Comparison of ENCODE assay signal across 16 cellular contexts in the genomic region with DNA sequence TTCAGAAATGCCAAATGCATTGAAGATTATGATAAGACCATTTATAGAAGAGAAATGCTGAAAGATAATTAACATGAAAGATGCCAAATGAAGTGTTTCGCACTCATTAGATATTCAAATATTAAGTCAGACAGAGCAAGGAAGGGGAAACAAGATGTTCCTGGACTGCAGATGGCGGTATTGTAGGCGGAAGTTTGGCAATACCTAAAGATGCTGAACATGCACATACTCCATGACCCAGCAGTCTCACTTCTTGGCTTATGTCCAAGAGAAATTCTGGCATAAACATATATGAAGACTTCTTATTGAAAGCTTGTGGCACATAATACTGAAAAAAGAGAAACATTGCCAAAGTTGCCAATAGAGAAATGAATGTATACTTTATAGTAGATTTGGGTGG.
DNase-seq lines count a peak whose midpoint lies in the region; ATAC-seq, FAIRE-seq and TF ChIP-seq lines count a peak whose summit lies in the region.
"Had no signal": no experiment of that assay in that cellular context is flagged by ENCODE, and none has a peak within 500 bp of the region (broad histone marks: within the 10 kb centered on the region; RNA-seq: fewer than 3 reads in every experiment).

No MANE protein-coding gene starts in this region.

- no peak overlapping the region for H2AFZ ChIP-seq in K562 (ENCODE audit: low read depth, low read length)

- no peaks in the 10 kb centered on the region for H3K79me2 ChIP-seq in K562 (ENCODE audit: control insufficient read depth, insufficient read depth, low read length)

- H3K36me3 ChIP-seq in K562 (ENCODE audit: control insufficient read depth, insufficient read depth, low read length) = no peaks in the 10 kb centered on the region
- H3K36me3 ChIP-seq: gastroesophageal sphincter, suprapubic skin had no signal

- H3K4me1 ChIP-seq in K562 (replicated peaks in 1 of 2; ENCODE audit: control insufficient read depth in 2 of 2, insufficient read depth in 2 of 2, low read length in 2 of 2) = no peaks in the 10 kb centered on the region
- H3K4me1 ChIP-seq: gastroesophageal sphincter, suprapubic skin had no signal

- H3K9me1 ChIP-seq in K562 (ENCODE audit: control insufficient read depth, insufficient read depth, low read length) = no peaks in the 10 kb centered on the region

- TF ChIP-seq EP300 in K562 (IDR thresholded peaks at IDR 0.05; ENCODE audit: low read length) = no peak

- CTCF ChIA-PET in K562 (lab: Yijun Ruan, JAX; ENCODE audit: low intra/inter-chr PET ratio) = no interaction called here

- FAIRE-seq in K562 (lab: Jason Lieb, UNC) = no peak

- DNase-seq in DMS 273 treated with DMSO at 0.1 percent for 48 hours (lab: John Stamatoyannopoulos, UW) = peak; percentile 22
- peak; percentile 26 for DNase-seq in LHCN-M2 (ENCODE audit: low read depth)
- DNase-seq in K562 (ENCODE audit: extremely low read depth in 1 of 4, low spot score in 3 of 4) = peak in 1 of 4 experiments; percentile 20
- peak; percentile 12 for DNase-seq in left kidney (ENCODE audit: low read depth, low spot score)
- DNase-seq in anterior cingulate cortex (lab: John Stamatoyannopoulos, UW) = no peak
- DNase-seq in HuH-7 (ENCODE audit: low spot score) = no peak
- no peak for DNase-seq in DMS153 (lab: John Stamatoyannopoulos, UW)
- DNase-seq: activated CD4-positive, alpha-beta T cell treated with anti-CD3 and anti-CD28 coated beads, Interleukin-2, amount 50 U/mL, for 48 hours; activated effector memory CD4-positive, alpha-beta T cell treated with anti-CD3 and anti-CD28 coated beads, Interleukin-2, amount 50 U/mL, for 16 hours; DMS79 treated with DMSO at 0.1 percent for 48 hours; MV-4-11 had no signal

- no peak overlapping the region for H3K4me3 ChIP-seq in K562
- H3K4me3 ChIP-seq: gastroesophageal sphincter, suprapubic skin had no signal

- in situ Hi-C loops in K562 (cut with MboI) = no loop called here

- BruUV-seq in K562 (replicated peaks; lab: Mats Ljungman, UMichigan) = no TSS peak

- TF ChIP-seq POLR2A in K562 (conservative IDR thresholded peaks at IDR 0.05) = no peak

- no peak for TF ChIP-seq CTCF in K562 (IDR thresholded peaks at IDR 0.05 in 2 of 3, conservative IDR thresholded peaks at IDR 0.05 in 1 of 3; ENCODE audit: insufficient read depth in 2 of 3, low read depth in 1 of 3, low read length in 3 of 3)

- ATAC-seq in K562 = 0 out of 3 replicates have a peak, but pooled peaks have one; percentile 35
- ATAC-seq: gastroesophageal sphincter; left lobe of liver; natural killer cell treated with Interleukin-12 subunit alpha and Interleukin-12 subunit beta and Interleukin-15 and Interleukin-18, amount 100 ng/mL, for 72 hours; sciatic nerve had no signal

- no peaks in the 10 kb centered on the region for H4K20me1 ChIP-seq in K562 (replicated peaks; ENCODE audit: control insufficient read depth, insufficient read depth, low read length)

- POLR2A ChIA-PET in K562 (lab: Yijun Ruan, JAX) = no interaction called here

- no peak overlapping the region for H3K27ac ChIP-seq in K562 (ENCODE audit: extremely low read depth, low read depth, low read length)
- H3K27ac ChIP-seq: gastroesophageal sphincter, suprapubic skin had no signal

- no peak overlapping the region for H3K9ac ChIP-seq in K562 (ENCODE audit: insufficient read depth in 1 of 2, low read depth in 2 of 2, low read length in 2 of 2)

- no peak overlapping the region for H3K4me2 ChIP-seq in K562 (ENCODE audit: insufficient read depth, low read length)

- no peaks in the 10 kb centered on the region for H3K9me3 ChIP-seq in K562 (replicated peaks; ENCODE audit: control insufficient read depth, insufficient read depth, low read depth, low read length)
- H3K9me3 ChIP-seq: gastroesophageal sphincter, suprapubic skin had no signal

- intact Hi-C loops in K562 (cut with micrococcal nuclease) = no loop called here

- H3K27me3 ChIP-seq in K562 (ENCODE audit: control insufficient read depth in 2 of 2, insufficient read depth in 2 of 2, low read length in 2 of 2) = no peaks in the 10 kb centered on the region
- H3K27me3 ChIP-seq: gastroesophageal sphincter, suprapubic skin had no signal

- no peak for TF ChIP-seq RAD21 in K562 (CRISPR knock-in tag; conservative IDR thresholded peaks at IDR 0.05 in 1 of 2, IDR thresholded peaks at IDR 0.05 in 1 of 2)

- WGBS in K562 (ENCODE audit: insufficient coverage, low coverage, missing lambda C conversion rate) = 26% methylated on average over 3 of the region's 3 CpGs

TF ChIP-seq in K562, 482 proteins besides CTCF, POLR2A, EP300 and RAD21:
- TF ChIP-seq C11orf30 (IDR thresholded peaks at IDR 0.05; ENCODE audit: low read depth) (peak; percentile 42; the same call in 1 of the 2 replicates), MAFG (tag; conservative IDR thresholded peaks at IDR 0.05) (peak; percentile 31; the same call in 1 of the 2 replicates), RBM25 (IDR thresholded peaks at IDR 0.05; ENCODE audit: low read depth, low read length, severe bottlenecking) (no peak), ZNF316 (IDR thresholded peaks at IDR 0.05) (peak; percentile 44), NFIC (IDR thresholded peaks at IDR 0.05) (peak; percentile 67)

Comparison
In these comparisons a context has a peak if more than half of its experiments do, and no peak if none do; other contexts are left out.
1. DNase-seq: peak in DMS 273 treated with DMSO at 0.1 percent for 48 hours (single experiment), LHCN-M2 (single experiment) and left kidney (single experiment); none in anterior cingulate cortex (0 of 58), HuH-7 (single experiment) and DMS153 (single experiment).